ENCODE assay signal across 11 cellular contexts in the genomic region with DNA sequence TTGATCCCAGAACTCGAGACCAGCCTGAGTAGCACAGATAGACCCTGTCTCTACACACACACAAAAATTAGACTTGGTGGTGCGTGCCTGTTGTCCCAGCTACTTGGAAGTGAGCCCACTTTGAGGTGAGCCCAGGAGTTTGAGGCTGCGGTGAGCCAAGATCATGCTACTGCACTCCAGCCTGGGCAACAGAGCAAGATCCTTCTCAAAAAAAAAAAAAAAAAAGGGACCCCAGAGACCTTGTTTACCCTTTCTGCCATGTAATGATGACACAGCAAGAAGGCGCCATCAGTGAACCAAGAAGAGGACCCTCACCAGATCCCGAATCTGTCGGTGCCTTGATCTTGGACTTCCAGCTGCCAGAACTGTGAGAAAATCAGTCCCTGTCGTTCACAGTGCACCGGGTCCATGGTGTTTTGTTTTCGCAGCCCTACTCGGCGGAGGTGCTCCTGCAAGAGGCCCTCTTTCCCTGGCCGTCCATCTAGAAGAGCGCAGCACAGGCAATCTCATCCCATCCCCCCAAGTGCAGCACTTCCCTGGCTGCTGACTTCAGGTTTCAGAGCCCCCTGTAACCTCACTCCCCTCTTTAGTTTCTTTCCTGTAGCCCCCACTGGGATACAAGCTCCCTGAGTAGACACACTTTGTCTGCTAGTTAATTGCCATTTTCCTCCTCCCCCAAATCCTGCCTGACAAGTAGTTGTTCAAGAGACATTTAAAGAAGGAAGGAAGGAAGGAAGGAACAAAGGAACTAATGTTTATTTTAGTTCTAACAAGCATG.
A peak's percentile ranks its signal among the peaks of the same experiment; 100 is the strongest.
DNase-seq lines count a peak whose midpoint lies in the region; ATAC-seq and TF ChIP-seq lines count a peak whose summit lies in the region.
"Had no signal": no experiment of that assay in that cellular context is flagged by ENCODE, and none has a peak within 500 bp of the region (broad histone marks: within the 10 kb centered on the region; RNA-seq: fewer than 3 reads in every experiment).

No MANE protein-coding gene starts in this region.

- no peak for TF ChIP-seq CTCF in spleen (IDR thresholded peaks at IDR 0.05 in 8 of 11, conservative IDR thresholded peaks at IDR 0.05 in 3 of 11)

- TF ChIP-seq POLR2A in spleen (IDR thresholded peaks at IDR 0.05), result no peak

- H3K36me3 ChIP-seq in spleen, result peaks cover 0 to 16% (median 1%) of the 10 kb centered on the region in 6 donors

- H3K27me3 ChIP-seq in spleen (replicated peaks in 1 of 7), result no peaks in the 10 kb centered on the region

- intact Hi-C loops in spleen (cut with DNase I; ENCODE audit: low total_unique reads), result loop anchor here (10.0 kb wide), 1 partner anchor 723 kb away; no protein-coding TSS in a partner anchor

- H3K9me3 ChIP-seq in spleen, result no peaks in the 10 kb centered on the region

- H3K4me3 ChIP-seq in spleen, result no peak overlapping the region

- H3K27ac ChIP-seq in spleen, result no peak overlapping the region
- H3K27ac ChIP-seq: 22Rv1 had no signal

- no peak for ATAC-seq in activated CD4-positive, CD25-positive, alpha-beta regulatory T cell treated with anti-CD3 and anti-CD28 coated beads, Interleukin-2, amount 50 U/mL, for 24 hours

- WGBS in spleen, 5 donors, result 83 to 89% (median 88%) methylated on average over 13 of the region's 13 CpGs

- DNase-seq in activated CD4-positive, CD25-positive, alpha-beta regulatory T cell treated with anti-CD3 and anti-CD28 coated beads, Interleukin-2, amount 50 U/mL, for 72 hours, result peak; percentile 14
- DNase-seq in left kidney (ENCODE audit: low read depth, low spot score), result peak; percentile 82
- peak; percentile 43 for DNase-seq in spleen
- no peak for DNase-seq in C1 segment of cervical spinal cord (lab: John Stamatoyannopoulos, UW)
- no peak for DNase-seq in NCI-H1694 treated with DMSO at 0.1 percent for 48 hours (lab: John Stamatoyannopoulos, UW)
- no peak for DNase-seq in DMS114 treated with DMSO at 0.1 percent for 48 hours (lab: John Stamatoyannopoulos, UW; ENCODE audit: unreplicated experiment)
- DNase-seq: Kasumi-1, NCI-H146 had no signal

- peaks cover 15 to 72% (median 54%) of the 10 kb centered on the region in 6 donors for H3K4me1 ChIP-seq in spleen

TF ChIP-seq in PFSK-1, 5 proteins besides CTCF, POLR2A, EP300 and RAD21:
- no peak for TF ChIP-seq FOXP2 (optimal IDR thresholded peaks at IDR 0.05; ENCODE audit: borderline replicate concordance, extremely low read depth, extremely low read length, insufficient read depth)
- 0 out of 2 replicates have a peak, but pooled peaks have one; percentile 18 for TF ChIP-seq SIN3A (IDR thresholded peaks at IDR 0.05; ENCODE audit: borderline replicate concordance, insufficient read depth, low read length)

Comparison
In these comparisons a context has a peak if more than half of its experiments do, and no peak if none do; other contexts are left out.
1. DNase-seq: peak in activated CD4-positive, CD25-positive, alpha-beta regulatory T cell treated with anti-CD3 and anti-CD28 coated beads, Interleukin-2, amount 50 U/mL, for 72 hours (single experiment), left kidney (single experiment) and spleen (single experiment); none in C1 segment of cervical spinal cord (0 of 14), NCI-H1694 treated with DMSO at 0.1 percent for 48 hours (single experiment) and DMS114 treated with DMSO at 0.1 percent for 48 hours (single experiment).